Comparison of ENCODE assay signal across 1 cellular context in the genomic region with DNA sequence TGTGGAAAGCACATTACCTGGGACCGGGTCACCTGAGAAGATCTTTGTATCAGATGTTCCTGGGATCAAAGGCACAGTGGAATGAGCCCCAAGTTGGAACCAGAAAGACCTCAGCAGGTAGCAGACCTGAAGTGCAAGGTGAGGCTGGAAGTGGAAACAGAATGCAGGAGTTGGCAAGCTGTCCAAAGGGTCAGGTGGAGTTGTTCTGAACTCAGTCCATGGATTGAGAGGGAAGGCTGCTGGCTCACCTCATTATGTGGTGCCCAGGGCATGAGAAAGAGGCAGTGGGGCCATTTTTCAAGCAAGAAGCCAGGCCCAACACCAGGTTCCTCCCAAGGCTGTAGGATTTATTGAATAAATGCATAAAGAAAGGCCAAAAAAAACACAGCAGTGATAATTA.
TF ChIP-seq lines count a peak whose summit lies in the region.

No MANE protein-coding gene starts in this region.

TF ChIP-seq in H1, 55 proteins besides CTCF, POLR2A, EP300 and RAD21:
- TF ChIP-seq POLR2AphosphoS5 (IDR thresholded peaks at IDR 0.05; ENCODE audit: low read depth, low read length) = no peak
- no peak for TF ChIP-seq GABPA (IDR thresholded peaks at IDR 0.05; ENCODE audit: borderline replicate concordance, insufficient read depth, low read length)
- TF ChIP-seq, protein P1, sequence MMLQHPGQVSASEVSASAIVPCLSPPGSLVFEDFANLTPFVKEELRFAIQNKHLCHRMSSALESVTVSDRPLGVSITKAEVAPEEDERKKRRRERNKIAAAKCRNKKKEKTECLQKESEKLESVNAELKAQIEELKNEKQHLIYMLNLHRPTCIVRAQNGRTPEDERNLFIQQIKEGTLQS (IDR thresholded peaks at IDR 0.05; ENCODE audit: insufficient read depth, low read depth, low read length) = no peak
- TF ChIP-seq BACH1 (IDR thresholded peaks at IDR 0.05; ENCODE audit: low read length) = no peak
- TF ChIP-seq BCL11A (IDR thresholded peaks at IDR 0.05; ENCODE audit: low read depth in 2 of 2, low read length in 2 of 2) = no peak
- no peak for TF ChIP-seq CTBP2 (IDR thresholded peaks at IDR 0.05; ENCODE audit: borderline replicate concordance, insufficient read depth, insufficient read length, low read length)
- TF ChIP-seq NANOG (IDR thresholded peaks at IDR 0.05; ENCODE audit: insufficient read depth, low read depth, low read length, poor library complexity, severe bottlenecking) = no peak
- TF ChIP-seq RXRA (IDR thresholded peaks at IDR 0.05; ENCODE audit: insufficient read depth, low read depth, low read length) = no peak
- TF ChIP-seq CBX8 (IDR thresholded peaks at IDR 0.05; ENCODE audit: borderline replicate concordance, low read depth, low read length) = no peak
- no peak for TF ChIP-seq TEAD4 (IDR thresholded peaks at IDR 0.05; ENCODE audit: low read depth, low read length)
- TF ChIP-seq TBP (IDR thresholded peaks at IDR 0.05; ENCODE audit: low read depth, low read length) = no peak
- TF ChIP-seq RBBP5 (IDR thresholded peaks at IDR 0.05; ENCODE audit: borderline replicate concordance, low read depth, low read length) = no peak
- no peak for TF ChIP-seq SUZ12 (IDR thresholded peaks at IDR 0.05; ENCODE audit: low read length)
- TF ChIP-seq SP4 (IDR thresholded peaks at IDR 0.05; ENCODE audit: low read length) = no peak
- no peak for TF ChIP-seq SRF (IDR thresholded peaks at IDR 0.05; ENCODE audit: low read depth, low read length)
- no peak for TF ChIP-seq MAFK (IDR thresholded peaks at IDR 0.05; ENCODE audit: low read depth, low read length)
- no peak for TF ChIP-seq KDM1A (IDR thresholded peaks at IDR 0.05; ENCODE audit: borderline replicate concordance, low read length)
